Comparison of ENCODE assay signal across 19 cellular contexts in the genomic region with DNA sequence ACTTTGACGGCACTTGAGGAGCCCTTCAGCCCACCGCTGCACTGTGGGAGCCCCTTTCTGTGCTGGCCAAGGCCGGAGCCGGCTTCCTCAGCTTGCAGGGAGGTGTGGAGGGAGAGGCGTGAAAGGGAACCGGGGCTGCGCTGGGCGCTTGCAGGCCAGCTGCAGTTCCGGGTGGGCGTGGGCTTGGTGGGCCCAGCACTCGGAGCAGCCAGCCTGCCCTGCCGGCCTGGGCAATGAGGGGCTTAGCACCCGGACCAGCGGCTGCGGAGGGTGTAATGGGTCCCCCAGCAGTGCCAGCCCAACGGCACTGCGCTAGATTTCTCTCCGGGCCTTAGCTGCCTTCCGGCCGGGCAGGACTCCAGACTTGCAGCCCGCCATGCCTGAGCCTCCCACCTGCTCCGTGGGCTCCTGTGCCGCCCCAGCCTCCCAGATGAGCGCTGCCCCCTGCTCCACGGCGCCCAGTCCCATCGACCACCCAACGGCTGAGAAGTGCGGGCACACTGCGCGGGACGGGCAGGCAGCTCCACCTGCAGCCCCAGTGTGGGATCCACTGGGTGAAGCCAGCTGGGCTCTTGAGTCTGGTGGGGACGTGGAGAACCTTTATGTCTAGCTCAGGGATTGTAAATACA. TPM values are rescaled to one million over a fixed set of nuclear protein-coding genes. Genes with fewer than 3 reads are reported as not detected.
"Had no signal": no experiment of that assay in that cellular context is flagged by ENCODE, and none has a peak within 500 bp of the region (broad histone marks: within the 10 kb centered on the region; RNA-seq: fewer than 3 reads in every experiment).

No MANE protein-coding gene starts in this region.

RNA-seq across cellular contexts. Expression of a gene that starts 7.0 kb away (rescaled TPM):
- total RNA-seq: heart left ventricle, left colon, left lung, lower lobe of right lung, mammary epithelial cell, mesothelial cell of epicardium, mononuclear cell, natural killer cell, osteoblast, sigmoid colon, temporal lobe, thyroid gland, upper lobe of left lung had no signal
- polyA plus RNA-seq: mammary epithelial cell, neural cell, small intestine had no signal

RNA-seq across cellular contexts. Expression of a gene that starts 41.6 kb away (rescaled TPM):
- total RNA-seq: heart left ventricle, left colon, left lung, lower lobe of right lung, mammary epithelial cell, mesothelial cell of epicardium, mononuclear cell, natural killer cell, osteoblast, pancreas, prostate gland, temporal lobe, thyroid gland, transverse colon, upper lobe of left lung had no signal
- polyA plus RNA-seq: heart left ventricle, immature natural killer cell, mammary epithelial cell, neural cell, pancreas had no signal
